ENCODE assay signal across 24 cellular contexts in the genomic region with DNA sequence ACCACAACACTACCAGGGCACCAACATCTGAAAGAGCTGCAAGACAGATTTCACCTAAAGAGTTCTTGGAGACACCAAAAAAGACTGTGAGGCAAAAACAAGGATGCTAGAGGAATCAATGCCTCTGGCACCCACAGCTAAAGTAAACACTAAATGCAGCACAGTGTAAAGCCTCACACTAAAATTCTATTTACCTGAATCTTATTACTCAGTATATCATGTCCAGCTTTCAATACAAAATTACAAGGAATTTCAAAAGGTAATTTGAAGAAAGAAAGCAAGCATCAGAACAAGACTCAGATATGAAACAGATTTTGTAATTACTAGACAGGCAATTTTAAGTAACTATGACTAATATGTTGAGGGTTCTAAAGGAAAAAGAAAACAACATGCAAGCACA.
"Had no signal": no experiment of that assay in that cellular context is flagged by ENCODE, and none has a peak within 500 bp of the region (broad histone marks: within the 10 kb centered on the region; RNA-seq: fewer than 3 reads in every experiment).

No MANE protein-coding gene starts in this region.

- H3K27me3 ChIP-seq: dorsolateral prefrontal cortex, esophagus muscularis mucosa, foreskin keratinocyte, right atrium auricular region, stomach, thyroid gland, vagina had no signal

- H3K27ac ChIP-seq: dorsolateral prefrontal cortex, esophagus muscularis mucosa, foreskin keratinocyte, lower lobe of right lung, prostate gland, right atrium auricular region, stomach, thyroid gland, vagina had no signal

- H3K27ac Mint-ChIP-seq: immature natural killer cell had no signal

- H3K4me1 ChIP-seq: foreskin keratinocyte, lower lobe of right lung, prostate gland, stomach, thyroid gland, vagina had no signal

- H3K9me3 ChIP-seq: esophagus muscularis mucosa, lower lobe of right lung, prostate gland, stomach, thyroid gland, vagina had no signal

- H3K4me1 Mint-ChIP-seq: nephron progenitor cell had no signal

- H3K4me3 Mint-ChIP-seq: immature natural killer cell, nephron progenitor cell had no signal

- H3K27me3 Mint-ChIP-seq: naive thymus-derived CD8-positive, alpha-beta T cell had no signal

- DNase-seq: dorsolateral prefrontal cortex; effector CD8-positive, alpha-beta T cell; foreskin keratinocyte; hypothalamus; immature natural killer cell; left ventricle myocardium superior; lower lobe of right lung; naive thymus-derived CD8-positive, alpha-beta T cell; nephron progenitor cell; nucleus accumbens; stimulated activated CD4-positive, alpha-beta T cell treated with anti-CD3 and anti-CD28 coated beads, Interleukin-12 subunit alpha, Interleukin-12 subunit beta, amount 100 ng/mL, for 4 hours; stimulated activated CD4-positive, alpha-beta T cell treated with anti-CD3 and anti-CD28 coated beads, Interleukin-1b, Interleukin-23, amount 100 ng/mL, for 48 hours; stimulated activated CD4-positive, alpha-beta T cell treated with anti-CD3 and anti-CD28 coated beads, Interleukin-4, amount 100 ng/mL, for 1 hour; stimulated activated CD8-positive, alpha-beta memory T cell treated with anti-CD3 and anti-CD28 coated beads, Interleukin-4, amount 100 ng/mL, for 48 hours; stimulated activated naive CD4-positive, alpha-beta T cell treated with Interleukin-2 at 50 U/mL for 16 hours; stomach; thyroid gland; trophoblast cell had no signal

- H3K36me3 ChIP-seq: prostate gland, thyroid gland, vagina had no signal

- ATAC-seq: foreskin keratinocyte; left ventricle myocardium superior; lower lobe of right lung; naive thymus-derived CD8-positive, alpha-beta T cell; sciatic nerve had no signal

- H3K4me3 ChIP-seq: dorsolateral prefrontal cortex, esophagus muscularis mucosa, lower lobe of right lung, prostate gland, right atrium auricular region, smooth muscle cell, stomach, thyroid gland, vagina had no signal
